Comparison of ENCODE assay signal across 15 cellular contexts in the genomic region with DNA sequence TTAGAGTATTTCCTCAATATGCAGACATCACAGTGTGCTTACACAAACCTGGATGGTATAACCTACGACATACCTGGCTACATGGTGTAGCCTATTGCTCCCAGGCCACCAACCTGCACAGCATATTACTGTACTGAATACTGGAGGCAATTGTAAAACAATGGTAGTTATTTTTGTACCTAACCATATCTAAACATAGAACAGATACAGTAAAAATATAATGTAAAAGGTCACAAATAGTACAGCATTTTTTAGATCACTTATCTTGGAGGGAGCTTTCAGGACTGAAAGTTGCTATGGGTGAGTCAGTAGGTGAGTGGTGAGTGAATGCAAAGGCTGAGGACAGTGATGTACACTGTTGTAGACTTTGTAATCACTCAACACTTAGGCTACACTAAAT.
DNase-seq lines count a peak whose midpoint lies in the region; ATAC-seq, FAIRE-seq and TF ChIP-seq lines count a peak whose summit lies in the region.
"Had no signal": no experiment of that assay in that cellular context is flagged by ENCODE, and none has a peak within 500 bp of the region (broad histone marks: within the 10 kb centered on the region; RNA-seq: fewer than 3 reads in every experiment).

No MANE protein-coding gene starts in this region.

- H3K79me2 ChIP-seq in astrocyte (ENCODE audit: insufficient read depth, low read length): no peaks in the 10 kb centered on the region

- no peak for TF ChIP-seq CTCF in astrocyte (IDR thresholded peaks at IDR 0.05; ENCODE audit: insufficient read depth, low read depth, low read length)

- no peaks in the 10 kb centered on the region for H3K9me3 ChIP-seq in astrocyte (ENCODE audit: insufficient read depth, low read depth, low read length)
- H3K9me3 ChIP-seq: BLaER1 treated with 17β-estradiol and CSF1 and Interleukin-3, amounts not matched to agents 10 nM and 100 nM had no signal

- H2AFZ ChIP-seq in astrocyte (ENCODE audit: low read depth, low read length): no peak overlapping the region
- H2AFZ ChIP-seq: neural progenitor cell had no signal

- no peak overlapping the region for H3K4me2 ChIP-seq in astrocyte (ENCODE audit: low read length)
- H3K4me2 ChIP-seq: BLaER1 treated with 17β-estradiol and CSF1 and Interleukin-3, amounts not matched to agents 10 nM and 100 nM; neural progenitor cell had no signal

- ATAC-seq in GM19023 (IDR thresholded peaks at IDR 0.05; ENCODE audit: unreplicated experiment): peak; percentile 80
- peak; percentile 69 for ATAC-seq in HG02571 (IDR thresholded peaks at IDR 0.05; ENCODE audit: unreplicated experiment)
- ATAC-seq in HG03196 (IDR thresholded peaks at IDR 0.05; ENCODE audit: unreplicated experiment): peak; percentile 71
- ATAC-seq in left lobe of liver: no peak
- ATAC-seq in GM18520 (IDR thresholded peaks at IDR 0.05; ENCODE audit: unreplicated experiment): no peak

- H3K36me3 Mint-ChIP-seq in astrocyte (ENCODE audit: low read depth, unreplicated experiment): no peaks in the 10 kb centered on the region
- H3K36me3 Mint-ChIP-seq: neural progenitor cell had no signal

- in situ Hi-C loops in G401 (cut with HindIII; ENCODE audit: low sequenced_read_pairs): no loop called here

- no peaks in the 10 kb centered on the region for H3K4me1 Mint-ChIP-seq in astrocyte (ENCODE audit: low read depth, unreplicated experiment)
- H3K4me1 Mint-ChIP-seq: H9, neural progenitor cell had no signal

- H3K27me3 Mint-ChIP-seq in astrocyte (ENCODE audit: low read depth, unreplicated experiment): no peaks in the 10 kb centered on the region

- no peaks in the 10 kb centered on the region for H4K20me1 ChIP-seq in astrocyte (ENCODE audit: insufficient read depth, low read length)
- H4K20me1 ChIP-seq: BLaER1 treated with 17β-estradiol and CSF1 and Interleukin-3, amounts not matched to agents 10 nM and 100 nM had no signal

- peak; percentile 13 for DNase-seq in astrocyte (ENCODE audit: low read depth)
- no peak for DNase-seq in left lobe of liver (ENCODE audit: low spot score)
- no peak for DNase-seq in activated CD8-positive, alpha-beta memory T cell treated with anti-CD3 and anti-CD28 coated beads for 24 hours
- DNase-seq in G401 (ENCODE audit: low spot score): no peak
- DNase-seq: activated T-cell treated with anti-CD3 and anti-CD28 coated beads, Interleukin-2, amount 50 U/mL, for 1 hour; amniotic stem cell; H9; mammary epithelial cell had no signal

- peaks cover 5% of the 10 kb centered on the region for H3K9me3 Mint-ChIP-seq in astrocyte (ENCODE audit: unreplicated experiment)
- H3K9me3 Mint-ChIP-seq: neural progenitor cell had no signal

- H3K27me3 ChIP-seq in astrocyte (ENCODE audit: insufficient read depth, low read length): no peaks in the 10 kb centered on the region
- H3K27me3 ChIP-seq: BLaER1 treated with 17β-estradiol and CSF1 and Interleukin-3, amounts not matched to agents 10 nM and 100 nM; neural progenitor cell had no signal

- H3K4me3 Mint-ChIP-seq in astrocyte (ENCODE audit: unreplicated experiment): no peak overlapping the region
- H3K4me3 Mint-ChIP-seq: H9, neural progenitor cell had no signal

- H3K4me1 ChIP-seq in astrocyte (ENCODE audit: insufficient read depth, low read length): no peaks in the 10 kb centered on the region
- H3K4me1 ChIP-seq: BLaER1 treated with 17β-estradiol and CSF1 and Interleukin-3, amounts not matched to agents 10 nM and 100 nM had no signal

- no peaks in the 10 kb centered on the region for H3K36me3 ChIP-seq in astrocyte (ENCODE audit: insufficient read depth, low read length)
- H3K36me3 ChIP-seq: BLaER1 treated with 17β-estradiol and CSF1 and Interleukin-3, amounts not matched to agents 10 nM and 100 nM; neural progenitor cell had no signal

- no peak overlapping the region for H3K27ac ChIP-seq in astrocyte (ENCODE audit: low read depth, low read length)
- H3K27ac ChIP-seq: BLaER1 treated with 17β-estradiol and CSF1 and Interleukin-3, amounts not matched to agents 10 nM and 100 nM; neural progenitor cell had no signal

- no peak for FAIRE-seq in astrocyte (lab: Jason Lieb, UNC)
- FAIRE-seq: HTR-8/SVneo had no signal

- H3K4me3 ChIP-seq in astrocyte (ENCODE audit: insufficient read depth, low read depth, low read length): no peak overlapping the region
- H3K4me3 ChIP-seq: BLaER1 treated with 17β-estradiol and CSF1 and Interleukin-3, amounts not matched to agents 10 nM and 100 nM; neural progenitor cell had no signal

- H3K27ac Mint-ChIP-seq in astrocyte (ENCODE audit: unreplicated experiment): no peak overlapping the region
- H3K27ac Mint-ChIP-seq: H9, neural progenitor cell had no signal

- no peak overlapping the region for H3K9ac ChIP-seq in astrocyte (ENCODE audit: low read length)
- H3K9ac ChIP-seq: BLaER1 treated with 17β-estradiol and CSF1 and Interleukin-3, amounts not matched to agents 10 nM and 100 nM; neural progenitor cell had no signal

Comparison
In these comparisons a context has a peak if more than half of its experiments do, and no peak if none do; other contexts are left out.
1. ATAC-seq: peak in GM19023 (single experiment), HG02571 (single experiment) and HG03196 (single experiment); none in left lobe of liver (single experiment) and GM18520 (single experiment).